Comparison of ENCODE assay signal across 1 cellular context in the genomic region with DNA sequence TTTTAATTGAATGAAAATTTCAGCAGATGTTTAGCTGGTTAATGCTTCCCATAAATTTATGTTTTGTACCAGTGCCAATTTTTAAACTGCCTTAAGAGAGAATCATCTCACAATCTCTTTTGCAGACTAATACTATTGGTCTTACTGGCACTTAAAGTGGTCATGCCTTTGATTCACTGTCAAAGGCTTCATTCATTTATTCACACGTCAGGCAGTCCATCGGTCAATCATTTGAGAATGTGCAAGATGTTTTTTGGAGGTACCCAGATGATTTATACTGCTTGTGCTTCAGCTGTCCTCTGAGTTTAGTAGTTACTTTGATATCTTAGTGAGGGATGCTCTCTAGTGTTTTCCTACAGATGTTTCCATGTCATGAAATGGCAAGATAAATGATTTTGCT.
A peak's percentile ranks its signal among the peaks of the same experiment; 100 is the strongest.
TF ChIP-seq lines count a peak whose summit lies in the region.

No MANE protein-coding gene starts in this region.

TF ChIP-seq in SK-N-SH, 30 proteins besides CTCF, POLR2A, EP300 and RAD21 (continued from another document):
- TF ChIP-seq NRF1 (IDR thresholded peaks at IDR 0.05; ENCODE audit: low read depth, low read length) (no peak), ELF1 (IDR thresholded peaks at IDR 0.05) (no peak), TEAD4 (IDR thresholded peaks at IDR 0.05; ENCODE audit: borderline replicate concordance, insufficient read depth) (no peak), SMC3 (IDR thresholded peaks at IDR 0.05; ENCODE audit: low read depth, low read length) (no peak; the same call in 1 of the 2 replicates), NFIC (IDR thresholded peaks at IDR 0.05; ENCODE audit: borderline replicate concordance) (peak; percentile 71), RFX5 (IDR thresholded peaks at IDR 0.05; ENCODE audit: low read length) (no peak), FOSL2 (IDR thresholded peaks at IDR 0.05; ENCODE audit: borderline replicate concordance, low read depth) (no peak), YY1 (IDR thresholded peaks at IDR 0.05; ENCODE audit: low read depth) (no peak), TCF12 (IDR thresholded peaks at IDR 0.05) (peak; percentile 69), TAF1 (IDR thresholded peaks at IDR 0.05; ENCODE audit: borderline replicate concordance, low read depth, low read length) (no peak), CHD2 (IDR thresholded peaks at IDR 0.05; ENCODE audit: low read length, partially characterized antibody) (no peak)
- TF ChIP-seq, protein P1, sequence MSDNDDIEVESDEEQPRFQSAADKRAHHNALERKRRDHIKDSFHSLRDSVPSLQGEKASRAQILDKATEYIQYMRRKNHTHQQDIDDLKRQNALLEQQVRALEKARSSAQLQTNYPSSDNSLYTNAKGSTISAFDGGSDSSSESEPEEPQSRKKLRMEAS (IDR thresholded peaks at IDR 0.05; ENCODE audit: low read depth): no peak
- TF ChIP-seq, protein P2, sequence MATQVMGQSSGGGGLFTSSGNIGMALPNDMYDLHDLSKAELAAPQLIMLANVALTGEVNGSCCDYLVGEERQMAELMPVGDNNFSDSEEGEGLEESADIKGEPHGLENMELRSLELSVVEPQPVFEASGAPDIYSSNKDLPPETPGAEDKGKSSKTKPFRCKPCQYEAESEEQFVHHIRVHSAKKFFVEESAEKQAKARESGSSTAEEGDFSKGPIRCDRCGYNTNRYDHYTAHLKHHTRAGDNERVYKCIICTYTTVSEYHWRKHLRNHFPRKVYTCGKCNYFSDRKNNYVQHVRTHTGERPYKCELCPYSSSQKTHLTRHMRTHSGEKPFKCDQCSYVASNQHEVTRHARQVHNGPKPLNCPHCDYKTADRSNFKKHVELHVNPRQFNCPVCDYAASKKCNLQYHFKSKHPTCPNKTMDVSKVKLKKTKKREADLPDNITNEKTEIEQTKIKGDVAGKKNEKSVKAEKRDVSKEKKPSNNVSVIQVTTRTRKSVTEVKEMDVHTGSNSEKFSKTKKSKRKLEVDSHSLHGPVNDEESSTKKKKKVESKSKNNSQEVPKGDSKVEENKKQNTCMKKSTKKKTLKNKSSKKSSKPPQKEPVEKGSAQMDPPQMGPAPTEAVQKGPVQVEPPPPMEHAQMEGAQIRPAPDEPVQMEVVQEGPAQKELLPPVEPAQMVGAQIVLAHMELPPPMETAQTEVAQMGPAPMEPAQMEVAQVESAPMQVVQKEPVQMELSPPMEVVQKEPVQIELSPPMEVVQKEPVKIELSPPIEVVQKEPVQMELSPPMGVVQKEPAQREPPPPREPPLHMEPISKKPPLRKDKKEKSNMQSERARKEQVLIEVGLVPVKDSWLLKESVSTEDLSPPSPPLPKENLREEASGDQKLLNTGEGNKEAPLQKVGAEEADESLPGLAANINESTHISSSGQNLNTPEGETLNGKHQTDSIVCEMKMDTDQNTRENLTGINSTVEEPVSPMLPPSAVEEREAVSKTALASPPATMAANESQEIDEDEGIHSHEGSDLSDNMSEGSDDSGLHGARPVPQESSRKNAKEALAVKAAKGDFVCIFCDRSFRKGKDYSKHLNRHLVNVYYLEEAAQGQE (IDR thresholded peaks at IDR 0.05; ENCODE audit: low read depth, low read length): no peak
